Comparison of ENCODE assay signal across 8 cellular contexts in genomic region chr10:89029785-89030437, GRCh38. TPM values are rescaled to one million over a fixed set of nuclear protein-coding genes. Genes with fewer than 3 reads are reported as not detected.
DNase-seq lines count a peak whose midpoint lies in the region; ATAC-seq and TF ChIP-seq lines count a peak whose summit lies in the region.

No MANE protein-coding gene starts in this region.

- H3K9me3 Mint-ChIP-seq in GM23338: no peaks in the 10 kb centered on the region
- H3K9me3 Mint-ChIP-seq in activated CD4-positive, alpha-beta T cell treated with anti-CD3 and anti-CD28 coated beads, Interleukin-2, amount 10 ng/mL, durations not matched to agents 24 days and 14 days: no peaks in the 10 kb centered on the region

- H3K4me3 ChIP-seq in AG04450 (ENCODE audit: low read depth, low read length) (no peak overlapping the region), GM23338 (no peak overlapping the region), liver (ENCODE audit: low read depth in 1 of 3, low read length in 3 of 3) (no peak overlapping the region)

- TF ChIP-seq CTCF in AG04450 (IDR thresholded peaks at IDR 0.05; ENCODE audit: low read depth, low read length): peak; percentile 85
- peak; percentile 89 to 92 for TF ChIP-seq CTCF in GM23338 (conservative IDR thresholded peaks at IDR 0.05; ENCODE audit: low read depth in 2 of 2)
- TF ChIP-seq CTCF in liver (IDR thresholded peaks at IDR 0.05; ENCODE audit: low read depth, low read length, missing input control): peak; percentile 96

- H3K27ac ChIP-seq in AG04450 (ENCODE audit: low read depth, low read length) (no peak overlapping the region), GM23338 (ENCODE audit: low read depth) (no peak overlapping the region), liver (ENCODE audit: low read depth in 1 of 2, low read length in 2 of 2) (no peak overlapping the region)

- H3K4me2 ChIP-seq in GM23338: no peak overlapping the region

- CTCF ChIA-PET in AG04450 (lab: Charles Lee): interaction anchor here (0.6 to 4.1 kb wide), 61 partner anchors 9 to 362 kb away, joined by 3 to 147 read pairs (median 4); partner anchors contain the start of genes ACTA2, CH25H and IFIT1

- no peaks in the 10 kb centered on the region for H3F3A ChIP-seq in GM23338 (replicated peaks; ENCODE audit: low read depth)

- H3K27me3 ChIP-seq in AG04450 (ENCODE audit: control insufficient read depth, insufficient read depth, low read length) (no peaks in the 10 kb centered on the region), GM23338 (ENCODE audit: insufficient read depth) (no peaks in the 10 kb centered on the region), liver (ENCODE audit: control insufficient read depth in 4 of 4, insufficient read depth in 4 of 4, low read length in 3 of 4) (no peaks in the 10 kb centered on the region)

- no peak overlapping the region for H2AFZ ChIP-seq in GM23338

- H3K36me3 ChIP-seq in GM23338 (ENCODE audit: insufficient read depth) (no peaks in the 10 kb centered on the region), liver (ENCODE audit: control insufficient read depth in 4 of 4, insufficient read depth in 3 of 4, low read depth in 1 of 4, low read length in 3 of 4) (no peaks in the 10 kb centered on the region)

- peak; percentile 59 for DNase-seq in AG04450 (ENCODE audit: low read depth, low spot score)
- peak; percentile 82 for DNase-seq in GM23338 (ENCODE audit: low spot score)
- peak; percentile 66 for DNase-seq in NCI-H460 (ENCODE audit: extremely low read depth, low read depth)
- DNase-seq in activated CD4-positive, alpha-beta T cell treated with anti-CD3 and anti-CD28 coated beads, Interleukin-2, amount 10 ng/mL, durations not matched to agents 24 days and 14 days: peak; percentile 90
- peak; percentile 78 for DNase-seq in dedifferentiated amniotic fluid mesenchymal stem cell (ENCODE audit: extremely low spot score)
- peak; percentile 58 to 60 for DNase-seq in stimulated activated CD4-positive, alpha-beta T cell treated with anti-CD3 and anti-CD28 coated beads, Interleukin-4, amount 100 ng/mL, for 48 hours (ENCODE audit: low read depth in 2 of 2)

- 32% methylated on average over 8 of the region's 8 CpGs for WGBS in liver

- ATAC-seq in GM23338 (peak; percentile 77), GM19351 (IDR thresholded peaks at IDR 0.05; ENCODE audit: unreplicated experiment) (no peak)

- H3K4me1 Mint-ChIP-seq in GM23338: peaks cover 25% of the 10 kb centered on the region
- peaks cover 33% of the 10 kb centered on the region for H3K4me1 Mint-ChIP-seq in activated CD4-positive, alpha-beta T cell treated with anti-CD3 and anti-CD28 coated beads, Interleukin-2, amount 10 ng/mL, durations not matched to agents 24 days and 14 days

- no peaks in the 10 kb centered on the region for H3K79me2 ChIP-seq in GM23338 (replicated peaks; ENCODE audit: insufficient read depth)

- H3K9me3 ChIP-seq in AG04450 (ENCODE audit: control insufficient read depth, insufficient read depth, low read length) (no peaks in the 10 kb centered on the region), liver (ENCODE audit: control insufficient read depth in 4 of 4, low read length in 3 of 4) (no peaks in the 10 kb centered on the region)

- no peaks in the 10 kb centered on the region for H3K36me3 Mint-ChIP-seq in GM23338 (ENCODE audit: low read depth)
- peaks cover 6% of the 10 kb centered on the region for H3K36me3 Mint-ChIP-seq in activated CD4-positive, alpha-beta T cell treated with anti-CD3 and anti-CD28 coated beads, Interleukin-2, amount 10 ng/mL, durations not matched to agents 24 days and 14 days (ENCODE audit: low read depth)

- H3K4me1 ChIP-seq in GM23338 (ENCODE audit: insufficient read depth) (peaks cover 26% of the 10 kb centered on the region), liver (ENCODE audit: control insufficient read depth in 4 of 4, insufficient read depth in 4 of 4, low read length in 3 of 4) (peaks cover 3 to 11% (median 4%) of the 10 kb centered on the region in 4 donors)

- intact Hi-C loops in activated CD4-positive, alpha-beta T cell treated with anti-CD3 and anti-CD28 coated beads, Interleukin-2, amount 10 ng/mL, durations not matched to agents 24 days and 14 days (cut with micrococcal nuclease): loop anchor here (1.0 to 2.0 kb wide), 2 partner anchors 95 to 183 kb away; no protein-coding TSS in a partner anchor

- H3K9ac ChIP-seq in liver (ENCODE audit: low read depth in 1 of 2, low read length in 2 of 2): no peak overlapping the region

- H3K4me3 Mint-ChIP-seq in GM23338: no peak overlapping the region
- H3K4me3 Mint-ChIP-seq in activated CD4-positive, alpha-beta T cell treated with anti-CD3 and anti-CD28 coated beads, Interleukin-2, amount 10 ng/mL, durations not matched to agents 24 days and 14 days: no peak overlapping the region

- H3K27me3 Mint-ChIP-seq in GM23338 (ENCODE audit: insufficient read depth, low read depth, poor library complexity): peaks cover 4% of the 10 kb centered on the region
- no peaks in the 10 kb centered on the region for H3K27me3 Mint-ChIP-seq in activated CD4-positive, alpha-beta T cell treated with anti-CD3 and anti-CD28 coated beads, Interleukin-2, amount 10 ng/mL, durations not matched to agents 24 days and 14 days

- POLR2A ChIA-PET in AG04450 (lab: Yijun Ruan, JAX): interaction anchor here (1.1 to 1.3 kb wide), 2 partner anchors 40 to 178 kb away, joined by 3 to 4 read pairs; no protein-coding TSS in a partner anchor

- no peaks in the 10 kb centered on the region for H4K20me1 ChIP-seq in GM23338 (replicated peaks; ENCODE audit: insufficient read depth)

- H3K9me2 ChIP-seq in GM23338 (ENCODE audit: insufficient read depth): no peaks in the 10 kb centered on the region

- no peak overlapping the region for H3K27ac Mint-ChIP-seq in GM23338
- no peak overlapping the region for H3K27ac Mint-ChIP-seq in activated CD4-positive, alpha-beta T cell treated with anti-CD3 and anti-CD28 coated beads, Interleukin-2, amount 10 ng/mL, durations not matched to agents 24 days and 14 days

- peak; percentile 95 to 97 for TF ChIP-seq RAD21 in liver (IDR thresholded peaks at IDR 0.05)

TF ChIP-seq in GM23338, 12 proteins besides CTCF, POLR2A, EP300 and RAD21 (continues in another document):
- no peak for TF ChIP-seq NANOG (IDR thresholded peaks at IDR 0.05; ENCODE audit: borderline replicate concordance)
- no peak for TF ChIP-seq CREB1 (CRISPR knock-in tag; IDR thresholded peaks at IDR 0.05; ENCODE audit: low read depth)
- TF ChIP-seq EZH2 (IDR thresholded peaks at IDR 0.05; ENCODE audit: low read depth, unreplicated experiment): no peak
- TF ChIP-seq JUNB (IDR thresholded peaks at IDR 0.05; ENCODE audit: unreplicated experiment): no peak
- TF ChIP-seq ZNF114 (CRISPR knock-in tag; IDR thresholded peaks at IDR 0.05): no peak
- TF ChIP-seq POLR2AphosphoS5 (IDR thresholded peaks at IDR 0.05; ENCODE audit: low read depth): no peak
- TF ChIP-seq EZH2phosphoT487 (IDR thresholded peaks at IDR 0.05; ENCODE audit: unreplicated experiment): no peak

TF ChIP-seq in liver, 16 proteins besides CTCF, POLR2A, EP300 and RAD21:
- TF ChIP-seq, protein P1, sequence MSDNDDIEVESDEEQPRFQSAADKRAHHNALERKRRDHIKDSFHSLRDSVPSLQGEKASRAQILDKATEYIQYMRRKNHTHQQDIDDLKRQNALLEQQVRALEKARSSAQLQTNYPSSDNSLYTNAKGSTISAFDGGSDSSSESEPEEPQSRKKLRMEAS (IDR thresholded peaks at IDR 0.05): peak; percentile 19
- no peak for TF ChIP-seq FOXA2 (IDR thresholded peaks at IDR 0.05)
- TF ChIP-seq JUND (IDR thresholded peaks at IDR 0.05): no peak
- peak; percentile 26 for TF ChIP-seq YY1 (IDR thresholded peaks at IDR 0.05)
- TF ChIP-seq HNF4A (conservative IDR thresholded peaks at IDR 0.05): peak; percentile 27 to 39
TF ChIP-seq in liver: peak in this region for 3.

RNA-seq across cellular contexts. Expression of gene FAS, which starts 39.3 kb away (rescaled TPM):
- polyA plus RNA-seq in AG04450 (2011; rRNA removed) (67.0 and 78.4 TPM in 2 replicates), GM23338 (2016; fragmentation: Nextera tagmentation; extraction: Ambion mirVana) (3.1 and 3.5 TPM in 2 replicates), liver (1 to 10 TPM; 5.6 to 6.2 TPM)
- polyA minus RNA-seq in AG04450 (2011; rRNA and poly(A)+ RNA removed): 39.4 and 54.5 TPM in 2 replicates
- total RNA-seq in GM23338 (2014; rRNA removed; shearing (Covaris generic)): 3.1 and 4.3 TPM in 2 replicates
- 16.2 and 20.3 TPM in 2 replicates for total RNA-seq in NCI-H460 (2014; rRNA removed; shearing (Covaris generic))
- polyA plus RNA-seq in NCI-H460 (2014; cell fraction: nucleus; rRNA removed): 17.1 and 20.2 TPM in 2 replicates
- 29.9 and 31.1 TPM in 2 replicates for total RNA-seq in activated CD4-positive, alpha-beta T cell treated with anti-CD3 and anti-CD28 coated beads, Interleukin-2, amount 10 ng/mL, durations not matched to agents 24 days and 14 days
- 10 to 100 TPM in 1 of 2 donors, 1 to 10 TPM in 1; 2.2 to 13.2 TPM for total RNA-seq in liver
